In the genomic region with DNA sequence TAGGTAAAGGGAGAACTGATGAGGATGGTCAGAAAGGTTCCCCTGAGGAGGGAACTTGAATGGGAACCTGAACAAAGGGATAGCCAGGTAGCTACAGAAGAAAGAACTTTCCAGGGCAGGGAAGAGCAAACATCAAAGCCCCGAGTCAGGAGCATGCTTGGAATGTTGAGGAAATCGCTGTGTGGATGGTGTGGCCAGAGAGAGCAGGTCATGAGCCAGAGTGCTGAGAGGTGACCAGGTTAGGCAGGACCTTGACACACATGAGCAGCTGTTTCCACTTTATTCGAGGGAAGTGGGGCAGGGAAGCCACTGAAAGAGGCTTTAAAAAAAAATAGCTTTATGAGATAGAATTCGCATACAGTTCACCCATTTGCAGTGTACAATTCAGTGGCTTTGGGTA, we compare ENCODE assay signal across 18 cellular contexts. TPM values are rescaled to one million over a fixed set of nuclear protein-coding genes. Genes with fewer than 3 reads are reported as not detected.
A peak's percentile ranks its signal among the peaks of the same experiment; 100 is the strongest.
DNase-seq lines count a peak whose midpoint lies in the region; ATAC-seq, FAIRE-seq and TF ChIP-seq lines count a peak whose summit lies in the region.
"Had no signal": no experiment of that assay in that cellular context is flagged by ENCODE, and none has a peak within 500 bp of the region (broad histone marks: within the 10 kb centered on the region; RNA-seq: fewer than 3 reads in every experiment).

No MANE protein-coding gene starts in this region.

- peaks cover 8% of the 10 kb centered on the region for H3K79me1 ChIP-seq in H9 (ENCODE audit: insufficient read depth, low read depth, low read length, poor library complexity, severe bottlenecking)

- H3K4me3 Mint-ChIP-seq in CD14-positive monocyte (no peak overlapping the region), H9 (no peak overlapping the region; a peak in 1 of 5 replicates), memory B cell (peak overlapping the region; percentile 61)
- H3K4me3 Mint-ChIP-seq in activated T-helper 17 cell treated with anti-CD3 and anti-CD28 coated beads, Interleukin-2, amount 50 U/mL, for 72 hours, result peak overlapping the region; percentile 46

- H3K18ac ChIP-seq in H9 (ENCODE audit: insufficient read length, low read depth, low read length), result no peak overlapping the region

- H3K4me1 Mint-ChIP-seq in CD14-positive monocyte, result peaks cover 74% of the 10 kb centered on the region
- peaks cover 5 to 15% of the 10 kb centered on the region in 2 experiments for H3K4me1 Mint-ChIP-seq in H9
- H3K4me1 Mint-ChIP-seq in activated T-helper 17 cell treated with anti-CD3 and anti-CD28 coated beads, Interleukin-2, amount 50 U/mL, for 72 hours, result peaks cover 34% of the 10 kb centered on the region
- H3K4me1 Mint-ChIP-seq in memory B cell, result peaks cover 44% of the 10 kb centered on the region

- H3K4me1 ChIP-seq in H9 (ENCODE audit: insufficient read depth, low read length), result no peaks in the 10 kb centered on the region

- no peak overlapping the region for H2BK12ac ChIP-seq in H9 (ENCODE audit: insufficient read length, low read depth, low read length)

- H3K23ac ChIP-seq in H9 (ENCODE audit: insufficient read length, low read depth, low read length), result no peak overlapping the region

- H4K8ac ChIP-seq in H9 (replicated peaks; ENCODE audit: insufficient read length, low read depth, low read length), result no peak overlapping the region

- H2AK5ac ChIP-seq in H9 (ENCODE audit: insufficient read length, low read length), result no peak overlapping the region

- H3K27ac ChIP-seq in H9 (ENCODE audit: insufficient read length, low read depth, low read length), result no peak overlapping the region
- H3K27ac ChIP-seq: epithelial cell of prostate, gastroesophageal sphincter, KMS-11, SJSA1 had no signal

- no peak overlapping the region for H2BK15ac ChIP-seq in H9 (ENCODE audit: low read depth, low read length)

- no peak overlapping the region for H4K91ac ChIP-seq in H9 (ENCODE audit: insufficient read length, low read depth, low read length)

- no peak for FAIRE-seq in D721Med (lab: Jason Lieb, UNC)

- H3K9me3 ChIP-seq in H9 (ENCODE audit: control insufficient read depth, low read depth, low read length), result no peaks in the 10 kb centered on the region
- H3K9me3 ChIP-seq: colonic mucosa, gastroesophageal sphincter, SJSA1 had no signal

- no CpG with 5 or more reads among the region's 4 CpGs for WGBS in H9 (ENCODE audit: extremely low coverage, insufficient read length, low lambda C conversion rate)

- H3K9me3 Mint-ChIP-seq in CD14-positive monocyte (peaks cover 0 to 3% (median 0%) of the 10 kb centered on the region in 7 donors), H9 (no peaks in the 10 kb centered on the region), memory B cell (no peaks in the 10 kb centered on the region)
- H3K9me3 Mint-ChIP-seq in activated T-helper 17 cell treated with anti-CD3 and anti-CD28 coated beads, Interleukin-2, amount 50 U/mL, for 72 hours, result no peaks in the 10 kb centered on the region

- no peak overlapping the region for H4K5ac ChIP-seq in H9 (ENCODE audit: insufficient read length, low read depth, low read length)

- TF ChIP-seq CTCF in CD14-positive monocyte (IDR thresholded peaks at IDR 0.05) (no peak), H9 (conservative IDR thresholded peaks at IDR 0.05) (no peak), D721Med (IDR thresholded peaks at IDR 0.05; ENCODE audit: insufficient read depth, missing control alignments) (no peak)

- no peak overlapping the region for H3K14ac ChIP-seq in H9 (ENCODE audit: insufficient read depth, low read length)

- H2BK20ac ChIP-seq in H9 (ENCODE audit: low read depth, low read length, poor library complexity, severe bottlenecking), result no peak overlapping the region

- no peak overlapping the region for H3K4me2 ChIP-seq in H9 (ENCODE audit: insufficient read depth, insufficient read length, low read length)
- H3K4me2 ChIP-seq: KMS-11 had no signal

- no peak overlapping the region for H2AFZ ChIP-seq in H9 (ENCODE audit: low read length)

- H3K9ac ChIP-seq in H9 (ENCODE audit: extremely low read depth, insufficient read length, low read length), result peak overlapping the region; percentile 31
- H3K9ac ChIP-seq: KMS-11 had no signal

- no peak overlapping the region for H3K56ac ChIP-seq in H9 (ENCODE audit: insufficient read length, low read depth, low read length)

- H3K79me2 ChIP-seq in H9 (ENCODE audit: insufficient read depth, low read length), result peaks cover 17% of the 10 kb centered on the region

- peaks cover 6% of the 10 kb centered on the region for H3K23me2 ChIP-seq in H9 (ENCODE audit: insufficient read length, low read depth, low read length, poor library complexity, severe bottlenecking)

- no peak for ATAC-seq in activated T-helper 17 cell treated with anti-CD3 and anti-CD28 coated beads, Interleukin-2, amount 50 U/mL, for 72 hours (replicated peaks)
- ATAC-seq in memory B cell (ENCODE audit: low read depth) (no peak), GM18519 (IDR thresholded peaks at IDR 0.05; ENCODE audit: low FRiP score, unreplicated experiment) (no peak)
- ATAC-seq: gastroesophageal sphincter had no signal

- H3K27me3 ChIP-seq in H9 (ENCODE audit: insufficient read depth, low read length), result no peaks in the 10 kb centered on the region
- H3K27me3 ChIP-seq: colonic mucosa, gastroesophageal sphincter, SJSA1 had no signal

- no peak overlapping the region for H3T11ph ChIP-seq in H9 (ENCODE audit: low read length)

- H2BK5ac ChIP-seq in H9 (ENCODE audit: insufficient read length, low read length), result no peak overlapping the region

- H3K36me3 Mint-ChIP-seq in CD14-positive monocyte, result peaks cover 17 to 54% of the 10 kb centered on the region in 2 donors
- peaks cover 18 to 50% (median 36%) of the 10 kb centered on the region in 3 experiments for H3K36me3 Mint-ChIP-seq in H9 (ENCODE audit: insufficient read depth in 1 of 3, low read depth in 3 of 3)
- H3K36me3 Mint-ChIP-seq in activated T-helper 17 cell treated with anti-CD3 and anti-CD28 coated beads, Interleukin-2, amount 50 U/mL, for 72 hours (ENCODE audit: low read depth), result peaks cover 88% of the 10 kb centered on the region
- H3K36me3 Mint-ChIP-seq in memory B cell, result peaks cover 14% of the 10 kb centered on the region

- intact Hi-C loops in CD14-positive monocyte (cut with micrococcal nuclease), result loop anchor here in 1 of 2 donors (5.0 kb wide), 1 partner anchor 54 kb away; no protein-coding TSS in a partner anchor

- H3K27me3 Mint-ChIP-seq in CD14-positive monocyte (ENCODE audit: low read depth in 3 of 3) (peaks cover 0 to 5% (median 2%) of the 10 kb centered on the region in 3 donors), H9 (ENCODE audit: low read depth) (no peaks in the 10 kb centered on the region), memory B cell (no peaks in the 10 kb centered on the region)
- no peaks in the 10 kb centered on the region for H3K27me3 Mint-ChIP-seq in activated T-helper 17 cell treated with anti-CD3 and anti-CD28 coated beads, Interleukin-2, amount 50 U/mL, for 72 hours

- H2BK120ac ChIP-seq in H9 (ENCODE audit: low read depth, low read length, poor library complexity, severe bottlenecking), result no peak overlapping the region

- H3K4ac ChIP-seq in H9 (ENCODE audit: low read depth, low read length), result no peak overlapping the region

- peak overlapping the region; percentile 72 to 98 (median 85) for H3K27ac Mint-ChIP-seq in CD14-positive monocyte
- H3K27ac Mint-ChIP-seq in H9, result peak overlapping the region; percentile 38 to 81 (median 69); a peak in 4 of 7 replicates
- peak overlapping the region; percentile 80 for H3K27ac Mint-ChIP-seq in activated T-helper 17 cell treated with anti-CD3 and anti-CD28 coated beads, Interleukin-2, amount 50 U/mL, for 72 hours
- peak overlapping the region; percentile 85 for H3K27ac Mint-ChIP-seq in memory B cell

- H4K20me1 ChIP-seq in H9 (ENCODE audit: control insufficient read depth, insufficient read depth, insufficient read length), result no peaks in the 10 kb centered on the region

- DNase-seq in CD14-positive monocyte (ENCODE audit: low spot score) (no peak), H9 (no peak), memory B cell (ENCODE audit: low spot score in 2 of 2) (no peak), D721Med (ENCODE audit: insufficient read length, low spot score) (no peak), germinal center (ENCODE audit: low spot score) (no peak)
- DNase-seq in stimulated activated CD8-positive, alpha-beta memory T cell treated with anti-CD3 and anti-CD28 coated beads, Interleukin-4, amount 100 ng/mL, for 48 hours, result no peak
- DNase-seq: colonic mucosa, DMS79, NCI-H1417 treated with DMSO at 0.1 percent for 48 hours, NCI-H345 had no signal

RNA-seq across cellular contexts. Expression of gene RAB8A, which starts 4.4 kb away (rescaled TPM):
- 100 to 1,000 TPM; 109 to 124 TPM for polyA plus RNA-seq in CD14-positive monocyte
- 93.8 and 103 TPM in 2 replicates for total RNA-seq in H9 (2021)
- 100 to 1,000 TPM; 140 to 212 TPM for total RNA-seq in activated T-helper 17 cell treated with anti-CD3 and anti-CD28 coated beads, Interleukin-2, amount 50 U/mL, for 72 hours

RNA-seq across cellular contexts. Expression of gene HSH2D, which starts 27.4 kb away (rescaled TPM):
- 10 to 100 TPM; 13.8 to 16.7 TPM for polyA plus RNA-seq in CD14-positive monocyte
- total RNA-seq in H9 (2021), result 1.8 and 2.3 TPM in 2 replicates
- 10 to 100 TPM; 32.7 to 39.3 TPM for total RNA-seq in activated T-helper 17 cell treated with anti-CD3 and anti-CD28 coated beads, Interleukin-2, amount 50 U/mL, for 72 hours
- total RNA-seq: osteocyte, SJSA1 had no signal

RNA-seq across cellular contexts. Expression of gene TPM4, which starts 39.8 kb away (rescaled TPM):
- 100 to 1,000 TPM; 146 to 170 TPM for polyA plus RNA-seq in CD14-positive monocyte
- 431 TPM in 2 replicates for total RNA-seq in H9 (2021)
- total RNA-seq in activated T-helper 17 cell treated with anti-CD3 and anti-CD28 coated beads, Interleukin-2, amount 50 U/mL, for 72 hours, result 100 to 1,000 TPM; 474 to 660 TPM

RNA-seq across cellular contexts. Expression of gene CIB3, which starts 57.3 kb away (rescaled TPM):
- not detected for polyA plus RNA-seq in CD14-positive monocyte
- total RNA-seq in H9 (2021), result not detected in 2 replicates
- 1 to 10 TPM in 1 of 2 donors, not detected in 1; 1.1 TPM for total RNA-seq in activated T-helper 17 cell treated with anti-CD3 and anti-CD28 coated beads, Interleukin-2, amount 50 U/mL, for 72 hours
- total RNA-seq: colonic mucosa, gastroesophageal sphincter, mesenteric fat pad, osteocyte, SJSA1 had no signal

Comparison
In these comparisons a context has a peak if more than half of its experiments do, and no peak if none do; other contexts are left out.
1. H3K4me3 Mint-ChIP-seq: peak in activated T-helper 17 cell treated with anti-CD3 and anti-CD28 coated beads, Interleukin-2, amount 50 U/mL, for 72 hours (single experiment) and memory B cell (single experiment); none in CD14-positive monocyte (0 of 2) and H9 (0 of 2).
2. RNA of gene HSH2D, which starts 27.4 kb away (total RNA-seq): 32.7 to 39.3 TPM in activated T-helper 17 cell treated with anti-CD3 and anti-CD28 coated beads, Interleukin-2, amount 50 U/mL, for 72 hours; 1.8 to 2.3 TPM in H9; every median in the first group is over 10 times any median in the second.
3. Peak in every context shown above with its lines, with median percentiles within 50 percentile points of each other: H3K27ac Mint-ChIP-seq.